In genomic region chr19:16571283-16571682, GRCh38 we compare ENCODE assay signal across 8 cellular contexts. TPM values are rescaled to one million over a fixed set of nuclear protein-coding genes. Genes with fewer than 3 reads are reported as not detected.
DNase-seq lines count a peak whose midpoint lies in the region; ATAC-seq and TF ChIP-seq lines count a peak whose summit lies in the region.

No MANE protein-coding gene starts in this region.

- H3K4me1 ChIP-seq in PC-3 (ENCODE audit: insufficient read depth, low read length) (peaks cover 43% of the 10 kb centered on the region), endodermal cell (ENCODE audit: control insufficient read depth, insufficient read depth, low read length) (no peaks in the 10 kb centered on the region), neuron (ENCODE audit: insufficient read depth, low read length) (peaks cover 19% of the 10 kb centered on the region)

- no peaks in the 10 kb centered on the region for H3K27me3 ChIP-seq in PC-3 (ENCODE audit: low read length)
- H3K27me3 ChIP-seq in endodermal cell (ENCODE audit: control insufficient read depth, insufficient read depth, low read length, poor library complexity, severe bottlenecking): no peaks in the 10 kb centered on the region
- H3K27me3 ChIP-seq in neuron (ENCODE audit: insufficient read depth, low read length): no peaks in the 10 kb centered on the region

- H3K4me3 Mint-ChIP-seq in activated T-cell treated with anti-CD3 and anti-CD28 coated beads, Interleukin-2, amount 50 U/mL, for 72 hours: peak overlapping the region; percentile 95 to 96
- H3K4me3 Mint-ChIP-seq in endodermal cell: peak overlapping the region; percentile 98

- H3K79me2 ChIP-seq in PC-3 (ENCODE audit: low read length): peaks cover 83% of the 10 kb centered on the region

- H3K27ac ChIP-seq in PC-3 (ENCODE audit: low read length): peak overlapping the region; percentile 27; the same call in 1 of the 2 replicates
- H3K27ac ChIP-seq in endodermal cell (ENCODE audit: low read depth, low read length): no peak overlapping the region

- H3K9ac ChIP-seq in PC-3 (ENCODE audit: low read length) (peak overlapping the region; percentile 91), endodermal cell (ENCODE audit: extremely low read depth, low read length, poor library complexity, severe bottlenecking) (peak overlapping the region; percentile 75)

- no peak for ATAC-seq in activated T-cell treated with anti-CD3 and anti-CD28 coated beads, Interleukin-2, amount 50 U/mL, for 72 hours (replicated peaks in 1 of 2)
- ATAC-seq in PC-3 (no peak), GM18519 (IDR thresholded peaks at IDR 0.05; ENCODE audit: low FRiP score, unreplicated experiment) (no peak)

- H3K36me3 ChIP-seq in PC-3 (ENCODE audit: low read depth, low read length) (peaks cover 19% of the 10 kb centered on the region), endodermal cell (ENCODE audit: control insufficient read depth, insufficient read depth, low read length) (peaks cover 48% of the 10 kb centered on the region), neuron (ENCODE audit: insufficient read depth, low read length) (peaks cover 36% of the 10 kb centered on the region)

- WGBS in endodermal cell (ENCODE audit: insufficient coverage in 1 of 2, insufficient read length in 1 of 2), 2 experiments: 47 to 73% methylated on average over 2 to 6 of the region's 6 CpGs

- H3K36me3 Mint-ChIP-seq in activated T-cell treated with anti-CD3 and anti-CD28 coated beads, Interleukin-2, amount 50 U/mL, for 72 hours (ENCODE audit: insufficient read depth in 2 of 2): peaks cover 9 to 13% of the 10 kb centered on the region in 2 donors
- H3K36me3 Mint-ChIP-seq in endodermal cell (ENCODE audit: low read depth): peaks cover 39% of the 10 kb centered on the region

- BruUV-seq in PC-3 (replicated peaks; lab: Mats Ljungman, UMichigan): no TSS peak

- H2AFZ ChIP-seq in PC-3 (ENCODE audit: low read length) (peak overlapping the region; percentile 73), neuron (ENCODE audit: low read depth, low read length) (no peak overlapping the region)

- CTCF ChIA-PET in PC-3 (lab: Charles Lee): no interaction called here

- H3K27me3 Mint-ChIP-seq in activated T-cell treated with anti-CD3 and anti-CD28 coated beads, Interleukin-2, amount 50 U/mL, for 72 hours (ENCODE audit: low read depth): no peaks in the 10 kb centered on the region
- H3K27me3 Mint-ChIP-seq in endodermal cell (ENCODE audit: insufficient read depth): no peaks in the 10 kb centered on the region

- no peak for TF ChIP-seq CTCF in PC-3 (conservative IDR thresholded peaks at IDR 0.05; ENCODE audit: low read depth, low read length)
- TF ChIP-seq CTCF in endodermal cell (conservative IDR thresholded peaks at IDR 0.05): no peak

- no peaks in the 10 kb centered on the region for H3K9me2 ChIP-seq in PC-3 (replicated peaks; ENCODE audit: low read length)

- H3K4me3 ChIP-seq in PC-3 (ENCODE audit: low read length) (peak overlapping the region; percentile 91), endodermal cell (ENCODE audit: low read length) (peak overlapping the region; percentile 86), neuron (ENCODE audit: low read length) (peak overlapping the region; percentile 60)

- no peak for DNase-seq in activated T-cell treated with anti-CD3 and anti-CD28 coated beads, Interleukin-2, amount 50 U/mL, for 72 hours
- no peak for DNase-seq in activated T-cell treated with anti-CD3 and anti-CD28 coated beads, Interleukin-2, amount 50 U/mL, for 1 hour
- peak; percentile 49 for DNase-seq in PC-3
- no peak for DNase-seq in endodermal cell
- no peak for DNase-seq in NCI-H2107 (lab: John Stamatoyannopoulos, UW)
- DNase-seq in HK-2 (ENCODE audit: unreplicated experiment): no peak

- no peaks in the 10 kb centered on the region for H3K9me3 ChIP-seq in PC-3 (ENCODE audit: low read length)
- H3K9me3 ChIP-seq in endodermal cell (ENCODE audit: control insufficient read depth, low read length): no peaks in the 10 kb centered on the region
- H3K9me3 ChIP-seq in neuron (ENCODE audit: low read length): no peaks in the 10 kb centered on the region

- no peaks in the 10 kb centered on the region for H3F3A ChIP-seq in PC-3 (ENCODE audit: low read length, unreplicated experiment)

- H4K20me1 ChIP-seq in PC-3 (ENCODE audit: low read length): peaks cover 4% of the 10 kb centered on the region; the same call in 1 of the 2 replicates

- H3K4me1 Mint-ChIP-seq in activated T-cell treated with anti-CD3 and anti-CD28 coated beads, Interleukin-2, amount 50 U/mL, for 72 hours (ENCODE audit: low read depth): peaks cover 70% of the 10 kb centered on the region
- H3K4me1 Mint-ChIP-seq in endodermal cell: peaks cover 16% of the 10 kb centered on the region

- no peaks in the 10 kb centered on the region for H3K9me3 Mint-ChIP-seq in activated T-cell treated with anti-CD3 and anti-CD28 coated beads, Interleukin-2, amount 50 U/mL, for 72 hours
- no peaks in the 10 kb centered on the region for H3K9me3 Mint-ChIP-seq in endodermal cell

- POLR2A ChIA-PET in PC-3 (lab: Charles Lee; ENCODE audit: unreplicated experiment): no interaction called here

- peak overlapping the region; percentile 96 for H3K4me2 ChIP-seq in PC-3 (ENCODE audit: low read length)

- H3K27ac Mint-ChIP-seq in activated T-cell treated with anti-CD3 and anti-CD28 coated beads, Interleukin-2, amount 50 U/mL, for 72 hours: peak overlapping the region; percentile 65
- peak overlapping the region; percentile 26 for H3K27ac Mint-ChIP-seq in endodermal cell

- intact Hi-C loops in PC-3 (cut with micrococcal nuclease): loop anchor here (5.0 kb wide), 1 partner anchor 56 kb away; the partner anchor contains the start of gene MED26

RNA-seq across cellular contexts. Expression of gene SLC35E1, which starts 0.9 kb away (rescaled TPM):
- 10 to 100 TPM; 36.5 to 39.5 TPM for total RNA-seq in activated T-cell treated with anti-CD3 and anti-CD28 coated beads, Interleukin-2, amount 50 U/mL, for 72 hours
- total RNA-seq in PC-3 (2014; rRNA removed): 52.6 and 62.3 TPM in 2 replicates
- total RNA-seq in endodermal cell: 10 to 100 TPM; 26.6 to 30.6 TPM
- polyA plus RNA-seq in endodermal cell (2013, experiment 1 of 2): 24.8 TPM
- polyA plus RNA-seq in endodermal cell (2013, experiment 2 of 2): 25.5 TPM

RNA-seq across cellular contexts. Expression of gene CHERP, which starts 29.0 kb away (rescaled TPM):
- 10 to 100 TPM; 54.8 to 59.6 TPM for total RNA-seq in activated T-cell treated with anti-CD3 and anti-CD28 coated beads, Interleukin-2, amount 50 U/mL, for 72 hours
- total RNA-seq in PC-3 (2014; rRNA removed) (13.4 and 24.2 TPM in 2 replicates), endodermal cell (10 to 100 TPM; 69.5 to 71.5 TPM)
- 57.2 TPM for polyA plus RNA-seq in endodermal cell (2013, experiment 1 of 2)
- polyA plus RNA-seq in endodermal cell (2013, experiment 2 of 2): 47.1 TPM

RNA-seq across cellular contexts. Expression of gene MED26, which starts 56.7 kb away (rescaled TPM):
- total RNA-seq in activated T-cell treated with anti-CD3 and anti-CD28 coated beads, Interleukin-2, amount 50 U/mL, for 72 hours: 10 to 100 TPM; 18.6 to 20.2 TPM
- total RNA-seq in PC-3 (2014; rRNA removed) (17.5 and 17.7 TPM in 2 replicates), endodermal cell (10 to 100 TPM; 10.8 to 11.8 TPM)
- 6.3 TPM for polyA plus RNA-seq in endodermal cell (2013, experiment 1 of 2)
- 7.2 TPM for polyA plus RNA-seq in endodermal cell (2013, experiment 2 of 2)
